In genomic region chr17:17675925-17676534, GRCh38 we compare ENCODE assay signal across 9 cellular contexts. TPM values are rescaled to one million over a fixed set of nuclear protein-coding genes. Genes with fewer than 3 reads are reported as not detected.
DNase-seq lines count a peak whose midpoint lies in the region; ATAC-seq, FAIRE-seq and TF ChIP-seq lines count a peak whose summit lies in the region.
"Had no signal": no experiment of that assay in that cellular context is flagged by ENCODE, and none has a peak within 500 bp of the region (broad histone marks: within the 10 kb centered on the region; RNA-seq: fewer than 3 reads in every experiment).

No MANE protein-coding gene starts in this region.

- H3K27me3 Mint-ChIP-seq in T-helper 17 cell, result peaks cover 25% of the 10 kb centered on the region

- ATAC-seq in T-helper 17 cell (peak; percentile 54), GM21381 (IDR thresholded peaks at IDR 0.05; ENCODE audit: unreplicated experiment) (no peak)

- peak; percentile 19 for DNase-seq in COLO668 (lab: John Stamatoyannopoulos, UW; ENCODE audit: unreplicated experiment)
- peak; percentile 74 for DNase-seq in H54 (ENCODE audit: insufficient read length, low spot score)
- no peak for DNase-seq in T-helper 17 cell
- peak; percentile 83 for DNase-seq in keratinocyte (ENCODE audit: low read depth, low spot score)
- DNase-seq in T1000 (lab: John Stamatoyannopoulos, UW), result no peak
- DNase-seq in testis, result no peak
- no peak for DNase-seq in prostate gland (ENCODE audit: low spot score)
- DNase-seq: thyroid gland had no signal

- H3K27me3 ChIP-seq in keratinocyte (ENCODE audit: control insufficient read depth, extremely low read depth, insufficient read depth, low read length), result no peaks in the 10 kb centered on the region
- H3K27me3 ChIP-seq in testis, result no peaks in the 10 kb centered on the region
- H3K27me3 ChIP-seq in prostate gland (replicated peaks; ENCODE audit: insufficient read depth), result no peaks in the 10 kb centered on the region
- H3K27me3 ChIP-seq: thyroid gland had no signal

- WGBS in testis, 2 donors, result 75 to 89% methylated on average over 11 of the region's 11 CpGs
- WGBS in prostate gland, result 56% methylated on average over 11 of the region's 11 CpGs

- H3K9me3 ChIP-seq in T-helper 17 cell (ENCODE audit: control insufficient read depth, low read length, poor library complexity, severe bottlenecking), result no peaks in the 10 kb centered on the region
- H3K9me3 ChIP-seq in keratinocyte (ENCODE audit: control insufficient read depth, low read depth, low read length), result no peaks in the 10 kb centered on the region
- H3K9me3 ChIP-seq in testis, result no peaks in the 10 kb centered on the region
- no peaks in the 10 kb centered on the region for H3K9me3 ChIP-seq in prostate gland
- H3K9me3 ChIP-seq: thyroid gland had no signal

- intact Hi-C loops in testis (cut with DNase I; ENCODE audit: low total_unique reads) (no loop called here), prostate gland (cut with DNase I) (no loop called here)

- peaks cover 27% of the 10 kb centered on the region for H3K4me1 Mint-ChIP-seq in T-helper 17 cell

- no peaks in the 10 kb centered on the region for H4K20me1 ChIP-seq in keratinocyte (ENCODE audit: control insufficient read depth, extremely low read depth, insufficient read depth, low read length)

- no peaks in the 10 kb centered on the region for H3K79me2 ChIP-seq in keratinocyte (ENCODE audit: control insufficient read depth, insufficient read depth, low read length)

- peak overlapping the region; percentile 56 for H3K4me3 Mint-ChIP-seq in T-helper 17 cell

- no peaks in the 10 kb centered on the region for H3K9me1 ChIP-seq in keratinocyte (ENCODE audit: control insufficient read depth, extremely low read depth, insufficient read depth, low read length)

- dilution Hi-C loops in keratinocyte (cut with MboI; ENCODE audit: extremely low pct_ligation_motif_present, low sequenced_read_pairs), result no loop called here

- peak overlapping the region; percentile 61 for H3K9ac ChIP-seq in keratinocyte (ENCODE audit: control insufficient read depth, extremely low read depth, insufficient read depth, low read length)

- TF ChIP-seq CTCF in keratinocyte (optimal IDR thresholded peaks at IDR 0.05 in 1 of 3, IDR thresholded peaks at IDR 0.05 in 1 of 3, conservative IDR thresholded peaks at IDR 0.05 in 1 of 3; ENCODE audit: extremely low read depth in 1 of 3, insufficient read depth in 2 of 3, low read length in 3 of 3) (no peak), testis (IDR thresholded peaks at IDR 0.05) (no peak), prostate gland (IDR thresholded peaks at IDR 0.05) (no peak)

- H3K27ac Mint-ChIP-seq in T-helper 17 cell, result peak overlapping the region; percentile 67

- TF ChIP-seq POLR2A in H54 (IDR thresholded peaks at IDR 0.05; ENCODE audit: low read depth, low read length) (no peak), testis (IDR thresholded peaks at IDR 0.05) (no peak), prostate gland (IDR thresholded peaks at IDR 0.05) (no peak)

- H3K36me3 Mint-ChIP-seq in T-helper 17 cell (ENCODE audit: low read depth), result peaks cover 3% of the 10 kb centered on the region

- H3K4me1 ChIP-seq in keratinocyte (ENCODE audit: control insufficient read depth, extremely low read depth, insufficient read depth, low read length), result peaks cover 27% of the 10 kb centered on the region
- H3K4me1 ChIP-seq in testis, result peaks cover 12% of the 10 kb centered on the region
- H3K4me1 ChIP-seq in prostate gland (replicated peaks), result no peaks in the 10 kb centered on the region

- peak overlapping the region; percentile 69 for H3K4me2 ChIP-seq in keratinocyte (ENCODE audit: control insufficient read depth, extremely low read depth, insufficient read depth, low read depth, low read length)

- peak overlapping the region in 1 of 3 experiments; percentile 32 for H3K4me3 ChIP-seq in keratinocyte (ENCODE audit: control insufficient read depth in 2 of 3, extremely low read depth in 1 of 3, insufficient read depth in 2 of 3, low read depth in 1 of 3, low read length in 3 of 3)
- H3K4me3 ChIP-seq in testis, result no peak overlapping the region
- no peak overlapping the region for H3K4me3 ChIP-seq in prostate gland
- H3K4me3 ChIP-seq: thyroid gland had no signal

- peak overlapping the region; percentile 34 for H2AFZ ChIP-seq in keratinocyte (ENCODE audit: control insufficient read depth, low read length)

- H3K36me3 ChIP-seq in keratinocyte (ENCODE audit: control insufficient read depth in 2 of 2, extremely low read depth in 1 of 2, insufficient read depth in 2 of 2, low read length in 2 of 2), result no peaks in the 10 kb centered on the region
- H3K36me3 ChIP-seq in testis (ENCODE audit: low read depth, missing control alignments), result no peaks in the 10 kb centered on the region
- H3K36me3 ChIP-seq in prostate gland, result no peaks in the 10 kb centered on the region
- H3K36me3 ChIP-seq: thyroid gland had no signal

- H3K27ac ChIP-seq in keratinocyte (ENCODE audit: control insufficient read depth, insufficient read depth, low read length) (peak overlapping the region; percentile 72), testis (no peak overlapping the region), prostate gland (no peak overlapping the region)
- H3K27ac ChIP-seq: thyroid gland had no signal

- FAIRE-seq in H54 (lab: Jason Lieb, UNC), result no peak
- peak; percentile 97 for FAIRE-seq in keratinocyte (lab: Jason Lieb, UNC)

RNA-seq across cellular contexts. Expression of gene RAI1, which starts 5.2 kb away (rescaled TPM):
- 10 to 100 TPM; 18.4 to 18.6 TPM for total RNA-seq in T-helper 17 cell
- polyA plus RNA-seq in keratinocyte, result 2.6 to 3.8 TPM (median 3.2 TPM) in 3 replicates
- 4.4 TPM for polyA plus RNA-seq in keratinocyte (2011; ENCODE audit: low read depth)
- polyA plus RNA-seq in keratinocyte (2011; cell fraction: cytosol; rRNA removed), result 1.5 and 4.3 TPM in 2 replicates
- 12.7 and 22.4 TPM in 2 replicates for polyA plus RNA-seq in keratinocyte (2011; cell fraction: nucleus; rRNA removed)
- polyA plus RNA-seq in keratinocyte (2012; ENCODE audit: low replicate concordance), result 7.9 and 17.1 TPM in 2 replicates
- polyA minus RNA-seq in keratinocyte, result 7.0 to 17.7 TPM (median 7.2 TPM) in 3 replicates
- polyA minus RNA-seq in keratinocyte (2011; cell fraction: cytosol; rRNA and poly(A)+ RNA removed), result 12.1 TPM
- polyA minus RNA-seq in keratinocyte (2011; cell fraction: nucleus; rRNA and poly(A)+ RNA removed), result 16.7 and 20.6 TPM in 2 replicates
- 10 to 100 TPM; 42.8 to 44.5 TPM for total RNA-seq in testis
- polyA plus RNA-seq in testis (ENCODE audit: insufficient read depth, low read depth, low replicate concordance), result 17.5 TPM
- total RNA-seq in prostate gland, result 10 to 100 TPM; 69.2 to 71.0 TPM

Comparison
In these comparisons a context has a peak if more than half of its experiments do, and no peak if none do; other contexts are left out.
1. DNase-seq: peak in COLO668 (single experiment), H54 (single experiment) and keratinocyte (single experiment); none in T-helper 17 cell (0 of 3), T1000 (single experiment), testis (single experiment) and prostate gland (single experiment).